Comparison of ENCODE assay signal across 8 cellular contexts in genomic region chr15:64693134-64693533, GRCh38.
DNase-seq lines count a peak whose midpoint lies in the region; ATAC-seq and TF ChIP-seq lines count a peak whose summit lies in the region.

No MANE protein-coding gene starts in this region.

- H4K20me1 ChIP-seq in fibroblast of lung (ENCODE audit: control insufficient read depth, extremely low read depth, insufficient read depth, low read length): no peaks in the 10 kb centered on the region

- H3K4me1 ChIP-seq in fibroblast of lung (ENCODE audit: control insufficient read depth, extremely low read depth, insufficient read depth, low read length): peaks cover 13% of the 10 kb centered on the region

- H3K4me2 ChIP-seq in fibroblast of lung (ENCODE audit: extremely low read depth, insufficient read depth, low read length): peak overlapping the region; percentile 46

- peaks cover 19% of the 10 kb centered on the region for H3K36me3 ChIP-seq in fibroblast of lung (ENCODE audit: control insufficient read depth, insufficient read depth, low read length)

- no peak overlapping the region for H2AFZ ChIP-seq in fibroblast of lung (ENCODE audit: low read length)

- TF ChIP-seq CTCF in fibroblast of lung (conservative IDR thresholded peaks at IDR 0.05 in 1 of 2, IDR thresholded peaks at IDR 0.05 in 1 of 2; ENCODE audit: low read depth in 1 of 2, low read length in 2 of 2) (no peak), omental fat pad (IDR thresholded peaks at IDR 0.05) (no peak)

- H3K27me3 ChIP-seq in fibroblast of lung (ENCODE audit: control insufficient read depth, insufficient read depth, low read length): no peaks in the 10 kb centered on the region

- ATAC-seq in omental fat pad (ENCODE audit: low FRiP score) (peak; percentile 74), GM18517 (IDR thresholded peaks at IDR 0.05; ENCODE audit: unreplicated experiment) (no peak), HG03439 (IDR thresholded peaks at IDR 0.05; ENCODE audit: unreplicated experiment) (no peak)

- DNase-seq in CD1c-positive myeloid dendritic cell (ENCODE audit: extremely low spot score) (peak; percentile 70), NCI-H69 (lab: John Stamatoyannopoulos, UW) (peak; percentile 61), fibroblast of lung (ENCODE audit: low read depth in 2 of 2) (peak; percentile 91 to 93), omental fat pad (ENCODE audit: low spot score) (no peak), NCI-H187 (lab: John Stamatoyannopoulos, UW) (no peak)
- DNase-seq in stimulated activated CD4-positive, alpha-beta T cell treated with anti-CD3 and anti-CD28 coated beads, Interleukin-4, amount 100 ng/mL, for 24 hours: no peak

- H3K9me3 ChIP-seq in fibroblast of lung (ENCODE audit: control insufficient read depth, insufficient read depth, low read depth, low read length): no peaks in the 10 kb centered on the region

- H3K4me3 ChIP-seq in fibroblast of lung (replicated peaks in 1 of 4; ENCODE audit: control extremely low read depth in 1 of 4, insufficient read depth in 1 of 4, low read depth in 3 of 4, low read length in 4 of 4): no peak overlapping the region

- H3K9ac ChIP-seq in fibroblast of lung (ENCODE audit: insufficient read depth, low read length): no peak overlapping the region

- peak overlapping the region; percentile 72 for H3K27ac ChIP-seq in fibroblast of lung (ENCODE audit: insufficient read depth, low read length)

- peaks cover 23% of the 10 kb centered on the region for H3K79me2 ChIP-seq in fibroblast of lung (ENCODE audit: control insufficient read depth, insufficient read depth, low read length)

Comparison
In these comparisons a context has a peak if more than half of its experiments do, and no peak if none do; other contexts are left out.
1. DNase-seq: peak in CD1c-positive myeloid dendritic cell (single experiment), NCI-H69 (single experiment) and fibroblast of lung (2 of 2); none in omental fat pad (single experiment), NCI-H187 (0 of 2) and stimulated activated CD4-positive, alpha-beta T cell treated with anti-CD3 and anti-CD28 coated beads, Interleukin-4, amount 100 ng/mL, for 24 hours (single experiment).